In the genomic region with DNA sequence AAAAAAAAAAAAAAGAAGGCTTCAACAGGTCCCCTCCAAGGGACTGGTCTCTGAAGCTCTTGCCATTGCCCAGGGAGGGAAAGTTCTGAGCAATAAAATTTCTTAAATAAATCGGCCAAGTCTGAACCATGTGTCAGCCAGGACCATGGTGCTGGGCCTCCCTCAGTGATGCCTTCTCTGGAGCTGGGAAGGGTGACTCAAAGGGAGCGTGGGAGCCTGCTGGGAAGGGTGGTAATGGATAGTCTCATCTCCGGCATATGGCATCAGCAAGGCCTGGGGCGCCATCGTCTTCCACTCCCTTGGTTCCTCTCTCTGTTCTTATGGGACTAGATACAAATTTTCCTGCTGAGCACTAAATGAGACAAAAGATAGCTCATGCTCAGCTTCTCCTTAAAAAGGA, we compare ENCODE assay signal across 12 cellular contexts. TPM values are rescaled to one million over a fixed set of nuclear protein-coding genes. Genes with fewer than 3 reads are reported as not detected.
DNase-seq lines count a peak whose midpoint lies in the region; ATAC-seq and TF ChIP-seq lines count a peak whose summit lies in the region.
"Had no signal": no experiment of that assay in that cellular context is flagged by ENCODE, and none has a peak within 500 bp of the region (broad histone marks: within the 10 kb centered on the region; RNA-seq: fewer than 3 reads in every experiment).

No MANE protein-coding gene starts in this region.

- H3K4ac ChIP-seq in H9 (ENCODE audit: low read depth, low read length), result no peak overlapping the region

- H3K4me1 ChIP-seq in SK-N-SH (ENCODE audit: control insufficient read depth in 1 of 2, insufficient read depth in 2 of 2, low read depth in 1 of 2, low read length in 1 of 2), result peaks cover 4 to 16% of the 10 kb centered on the region in 2 experiments; a peak in 2 of 4 replicates
- peaks cover 2% of the 10 kb centered on the region; the same call in 1 of the 2 replicates for H3K4me1 ChIP-seq in H9 (ENCODE audit: insufficient read depth, low read length)
- H3K4me1 ChIP-seq in neural progenitor cell, result peaks cover 3% of the 10 kb centered on the region

- H3K27ac Mint-ChIP-seq in H9, result no peak overlapping the region
- H3K27ac Mint-ChIP-seq in neural progenitor cell, result no peak overlapping the region

- H2BK5ac ChIP-seq in H9 (ENCODE audit: insufficient read length, low read length), result no peak overlapping the region

- in situ Hi-C loops in astrocyte of the spinal cord (cut with HindIII; ENCODE audit: low sequenced_read_pairs), result no loop called here

- TF ChIP-seq EP300 in SK-N-SH (IDR thresholded peaks at IDR 0.05; ENCODE audit: borderline replicate concordance in 1 of 2, low read depth in 1 of 2, low read length in 1 of 2), result no peak

- ATAC-seq in SK-N-SH treated with all-trans-retinoic acid at 6 μM for 48 hours, result no peak

- no peak overlapping the region for H3K56ac ChIP-seq in H9 (ENCODE audit: insufficient read length, low read depth, low read length)

- intact Hi-C loops in head of caudate nucleus (cut with DNase I), result loop anchor here (10.0 kb wide), 1 partner anchor 108 kb away; the partner anchor contains the start of gene HSD3B7

- no peak overlapping the region for H4K5ac ChIP-seq in H9 (ENCODE audit: insufficient read length, low read depth, low read length)

- peaks cover 2% of the 10 kb centered on the region for H3K79me1 ChIP-seq in H9 (ENCODE audit: insufficient read depth, low read depth, low read length, poor library complexity, severe bottlenecking)

- H3K79me2 ChIP-seq in SK-N-SH (ENCODE audit: insufficient read depth), result peaks cover 56% of the 10 kb centered on the region
- H3K79me2 ChIP-seq in H9 (ENCODE audit: insufficient read depth, low read length), result peaks cover 2% of the 10 kb centered on the region; the same call in 1 of the 2 replicates
- peaks cover 22% of the 10 kb centered on the region for H3K79me2 ChIP-seq in neural progenitor cell (ENCODE audit: low read depth)

- H2AK5ac ChIP-seq in H9 (ENCODE audit: insufficient read length, low read length), result no peak overlapping the region

- DNase-seq in SK-N-SH, result no peak
- no peak for DNase-seq in H9
- DNase-seq in astrocyte of the spinal cord (ENCODE audit: low read depth, low spot score), result peak; percentile 26
- no peak for DNase-seq in neural progenitor cell (ENCODE audit: low spot score)
- no peak for DNase-seq in germinal center (ENCODE audit: low spot score)
- no peak for DNase-seq in head of caudate nucleus
- DNase-seq in activated CD8-positive, alpha-beta memory T cell treated with anti-CD3 and anti-CD28 coated beads for 24 hours, result no peak
- DNase-seq: NCI-H1436, sigmoid colon, transverse colon had no signal

- no peak overlapping the region for H2BK120ac ChIP-seq in H9 (ENCODE audit: low read depth, low read length, poor library complexity, severe bottlenecking)

- no peak overlapping the region for H2AFZ ChIP-seq in SK-N-SH (ENCODE audit: low read depth)
- H2AFZ ChIP-seq in H9 (ENCODE audit: low read length), result no peak overlapping the region
- no peak overlapping the region for H2AFZ ChIP-seq in neural progenitor cell (replicated peaks)

- H2BK12ac ChIP-seq in H9 (ENCODE audit: insufficient read length, low read depth, low read length), result no peak overlapping the region

- H3K27me3 Mint-ChIP-seq in H9 (ENCODE audit: low read depth) (no peaks in the 10 kb centered on the region; the same call in 1 of the 2 replicates), neural progenitor cell (ENCODE audit: insufficient read depth, low read depth) (peaks cover 12% of the 10 kb centered on the region)

- no peak overlapping the region for H3K14ac ChIP-seq in H9 (ENCODE audit: insufficient read depth, low read length)

- H4K91ac ChIP-seq in H9 (ENCODE audit: insufficient read length, low read depth, low read length), result no peak overlapping the region

- H3K9ac ChIP-seq in SK-N-SH, result no peak overlapping the region
- no peak overlapping the region for H3K9ac ChIP-seq in H9 (ENCODE audit: extremely low read depth, insufficient read length, low read length)
- H3K9ac ChIP-seq in neural progenitor cell, result no peak overlapping the region

- no peaks in the 10 kb centered on the region for H3K27me3 ChIP-seq in SK-N-SH (ENCODE audit: insufficient read depth)
- no peaks in the 10 kb centered on the region for H3K27me3 ChIP-seq in H9 (ENCODE audit: insufficient read depth, low read length)
- H3K27me3 ChIP-seq in neural progenitor cell, result no peaks in the 10 kb centered on the region
- H3K27me3 ChIP-seq: sigmoid colon, transverse colon had no signal

- H3K27ac ChIP-seq in SK-N-SH (ENCODE audit: low read depth in 2 of 2, low read length in 1 of 2) (peak overlapping the region in 1 of 2 experiments; percentile 44; a peak in 2 of 4 replicates), H9 (ENCODE audit: insufficient read length, low read depth, low read length) (no peak overlapping the region), neural progenitor cell (no peak overlapping the region)
- H3K27ac ChIP-seq: transverse colon, VCaP had no signal

- POLR2A ChIA-PET in SK-N-SH (lab: Yijun Ruan, JAX), result interaction anchor here (0.6 to 1.1 kb wide), 5 partner anchors 8 to 59 kb away, joined by 3 to 11 read pairs (median 3); partner anchors contain the start of genes KAT8, STX4, ZNF646 and ZNF668

- peaks cover 0 to 10% of the 10 kb centered on the region in 2 experiments for H3K36me3 ChIP-seq in SK-N-SH (replicated peaks in 1 of 2; ENCODE audit: control insufficient read depth in 1 of 2, insufficient read depth in 2 of 2, low read length in 1 of 2)
- H3K36me3 ChIP-seq in neural progenitor cell, result no peaks in the 10 kb centered on the region
- H3K36me3 ChIP-seq: transverse colon had no signal

- H4K8ac ChIP-seq in H9 (replicated peaks; ENCODE audit: insufficient read length, low read depth, low read length), result no peak overlapping the region

- H3K36me3 Mint-ChIP-seq in H9 (ENCODE audit: insufficient read depth in 1 of 3, low read depth in 3 of 3) (peaks cover 5 to 22% (median 22%) of the 10 kb centered on the region in 3 experiments; a peak in 6 of 7 replicates), neural progenitor cell (peaks cover 5% of the 10 kb centered on the region)

- no peak overlapping the region for H3K23ac ChIP-seq in H9 (ENCODE audit: insufficient read length, low read depth, low read length)

- no peak overlapping the region for H2BK20ac ChIP-seq in H9 (ENCODE audit: low read depth, low read length, poor library complexity, severe bottlenecking)

- no peaks in the 10 kb centered on the region for H3K9me3 ChIP-seq in SK-N-SH
- H3K9me3 ChIP-seq in H9 (ENCODE audit: control insufficient read depth, low read depth, low read length), result no peaks in the 10 kb centered on the region
- H3K9me3 ChIP-seq in neural progenitor cell (ENCODE audit: low read depth), result no peaks in the 10 kb centered on the region
- H3K9me3 ChIP-seq: sigmoid colon, transverse colon had no signal

- no peak for TF ChIP-seq RAD21 in SK-N-SH (IDR thresholded peaks at IDR 0.05; ENCODE audit: low read length)

- TF ChIP-seq CTCF in SK-N-SH (IDR thresholded peaks at IDR 0.05) (no peak), H9 (conservative IDR thresholded peaks at IDR 0.05) (no peak), astrocyte of the spinal cord (IDR thresholded peaks at IDR 0.05; ENCODE audit: low read depth, low read length) (no peak), neural progenitor cell (IDR thresholded peaks at IDR 0.05) (no peak)

- 80% methylated on average over 5 of the region's 5 CpGs for WGBS in SK-N-SH (ENCODE audit: low lambda C conversion rate)
- no CpG with 5 or more reads among the region's 5 CpGs for WGBS in H9 (ENCODE audit: extremely low coverage, insufficient read length, low lambda C conversion rate)

- no peak overlapping the region for H3T11ph ChIP-seq in H9 (ENCODE audit: low read length)

- H2BK15ac ChIP-seq in H9 (ENCODE audit: low read depth, low read length), result no peak overlapping the region

- H3K4me3 ChIP-seq in SK-N-SH (ENCODE audit: low read depth in 2 of 2, low read length in 1 of 2), result no peak overlapping the region
- no peak overlapping the region for H3K4me3 ChIP-seq in astrocyte of the spinal cord (ENCODE audit: low read depth, low read length)
- H3K4me3 ChIP-seq in neural progenitor cell, result no peak overlapping the region
- H3K4me3 ChIP-seq: transverse colon had no signal

- CTCF ChIA-PET in SK-N-SH (lab: Yijun Ruan, JAX), result interaction anchor here (0.8 to 2.6 kb wide), 4 partner anchors 50 to 108 kb away, joined by 3 to 13 read pairs (median 3); partner anchors contain the start of gene HSD3B7

- H3K9me3 Mint-ChIP-seq in H9 (no peaks in the 10 kb centered on the region; a peak in 1 of 5 replicates), neural progenitor cell (peaks cover 5% of the 10 kb centered on the region)

- H4K20me1 ChIP-seq in SK-N-SH (ENCODE audit: insufficient read depth) (peaks cover 7% of the 10 kb centered on the region; the same call in 1 of the 2 replicates), H9 (ENCODE audit: control insufficient read depth, insufficient read depth, insufficient read length) (peaks cover 3% of the 10 kb centered on the region), neural progenitor cell (ENCODE audit: low read depth) (peaks cover 21% of the 10 kb centered on the region)

- H3F3A ChIP-seq in SK-N-SH (replicated peaks; ENCODE audit: insufficient read depth), result no peaks in the 10 kb centered on the region
- H3F3A ChIP-seq in neural progenitor cell (ENCODE audit: low read depth), result peaks cover 28% of the 10 kb centered on the region

- H3K9me2 ChIP-seq in SK-N-SH, result no peaks in the 10 kb centered on the region

- peak overlapping the region; percentile 100; the same call in 1 of the 2 replicates for H3K4me2 ChIP-seq in SK-N-SH
- H3K4me2 ChIP-seq in H9 (ENCODE audit: insufficient read depth, insufficient read length, low read length), result no peak overlapping the region
- no peak overlapping the region for H3K4me2 ChIP-seq in neural progenitor cell

- H3K4me3 Mint-ChIP-seq in H9 (peak overlapping the region; percentile 92 to 99; a peak in 4 of 5 replicates), neural progenitor cell (peak overlapping the region; percentile 98)

- H3K23me2 ChIP-seq in H9 (ENCODE audit: insufficient read length, low read depth, low read length, poor library complexity, severe bottlenecking), result peaks cover 11% of the 10 kb centered on the region

- H3K4me1 Mint-ChIP-seq in H9 (peaks cover 9 to 15% of the 10 kb centered on the region in 2 experiments), neural progenitor cell (peaks cover 8% of the 10 kb centered on the region)

- H3K18ac ChIP-seq in H9 (ENCODE audit: insufficient read length, low read depth, low read length), result no peak overlapping the region

RNA-seq across cellular contexts. Expression of gene VKORC1, which starts 2.3 kb away (rescaled TPM):
- 419 and 434 TPM in 2 replicates for polyA plus RNA-seq in SK-N-SH (2012; rRNA removed)
- polyA plus RNA-seq in SK-N-SH (2012; cell fraction: cytosol; rRNA removed), result 265 and 341 TPM in 2 replicates
- 174 and 208 TPM in 2 replicates for polyA plus RNA-seq in SK-N-SH (2012; cell fraction: nucleus; rRNA removed)
- total RNA-seq in H9 (2021) (93.9 and 94.5 TPM in 2 replicates), neural progenitor cell (ENCODE audit: low replicate concordance) (95.9 and 137 TPM in 2 replicates)

RNA-seq across cellular contexts. Expression of gene PRSS53, which starts 3.6 kb away (rescaled TPM):
- polyA plus RNA-seq in SK-N-SH (2012; rRNA removed), result 3.1 and 4.9 TPM in 2 replicates
- polyA plus RNA-seq in SK-N-SH (2012; cell fraction: cytosol; rRNA removed), result 0.23 and 0.45 TPM in 2 replicates
- polyA plus RNA-seq in SK-N-SH (2012; cell fraction: nucleus; rRNA removed), result 37.4 and 41.9 TPM in 2 replicates
- total RNA-seq in H9 (2021), result 2.8 and 3.6 TPM in 2 replicates
- 2.3 and 7.7 TPM in 2 replicates for total RNA-seq in neural progenitor cell (ENCODE audit: low replicate concordance)

RNA-seq across cellular contexts. Expression of gene BCKDK, which starts 15.9 kb away (rescaled TPM):
- 57.9 and 73.2 TPM in 2 replicates for polyA plus RNA-seq in SK-N-SH (2012; rRNA removed)
- 30.1 and 46.9 TPM in 2 replicates for polyA plus RNA-seq in SK-N-SH (2012; cell fraction: cytosol; rRNA removed)
- 72.8 and 93.1 TPM in 2 replicates for polyA plus RNA-seq in SK-N-SH (2012; cell fraction: nucleus; rRNA removed)
- 55.7 and 57.0 TPM in 2 replicates for total RNA-seq in H9 (2021)
- total RNA-seq in neural progenitor cell (ENCODE audit: low replicate concordance), result 19.8 and 38.1 TPM in 2 replicates

RNA-seq across cellular contexts. Expression of gene ZNF646, which starts 18.1 kb away (rescaled TPM):
- polyA plus RNA-seq in SK-N-SH (2012; rRNA removed), result 2.7 and 3.4 TPM in 2 replicates
- polyA plus RNA-seq in SK-N-SH (2012; cell fraction: cytosol; rRNA removed), result 1.2 and 2.1 TPM in 2 replicates
- polyA plus RNA-seq in SK-N-SH (2012; cell fraction: nucleus; rRNA removed), result 8.2 and 8.8 TPM in 2 replicates
- 25.9 and 29.2 TPM in 2 replicates for total RNA-seq in H9 (2021)
- total RNA-seq in neural progenitor cell (ENCODE audit: low replicate concordance), result 7.5 and 31.2 TPM in 2 replicates

RNA-seq across cellular contexts. Expression of gene ZNF668, which starts 18.3 kb away (rescaled TPM):
- 12.4 and 13.6 TPM in 2 replicates for polyA plus RNA-seq in SK-N-SH (2012; rRNA removed)
- polyA plus RNA-seq in SK-N-SH (2012; cell fraction: cytosol; rRNA removed), result 5.8 and 9.1 TPM in 2 replicates
- 16.3 and 26.3 TPM in 2 replicates for polyA plus RNA-seq in SK-N-SH (2012; cell fraction: nucleus; rRNA removed)
- total RNA-seq in H9 (2021) (18.6 and 19.6 TPM in 2 replicates), neural progenitor cell (ENCODE audit: low replicate concordance) (3.7 and 14.7 TPM in 2 replicates)
